In the genomic region with DNA sequence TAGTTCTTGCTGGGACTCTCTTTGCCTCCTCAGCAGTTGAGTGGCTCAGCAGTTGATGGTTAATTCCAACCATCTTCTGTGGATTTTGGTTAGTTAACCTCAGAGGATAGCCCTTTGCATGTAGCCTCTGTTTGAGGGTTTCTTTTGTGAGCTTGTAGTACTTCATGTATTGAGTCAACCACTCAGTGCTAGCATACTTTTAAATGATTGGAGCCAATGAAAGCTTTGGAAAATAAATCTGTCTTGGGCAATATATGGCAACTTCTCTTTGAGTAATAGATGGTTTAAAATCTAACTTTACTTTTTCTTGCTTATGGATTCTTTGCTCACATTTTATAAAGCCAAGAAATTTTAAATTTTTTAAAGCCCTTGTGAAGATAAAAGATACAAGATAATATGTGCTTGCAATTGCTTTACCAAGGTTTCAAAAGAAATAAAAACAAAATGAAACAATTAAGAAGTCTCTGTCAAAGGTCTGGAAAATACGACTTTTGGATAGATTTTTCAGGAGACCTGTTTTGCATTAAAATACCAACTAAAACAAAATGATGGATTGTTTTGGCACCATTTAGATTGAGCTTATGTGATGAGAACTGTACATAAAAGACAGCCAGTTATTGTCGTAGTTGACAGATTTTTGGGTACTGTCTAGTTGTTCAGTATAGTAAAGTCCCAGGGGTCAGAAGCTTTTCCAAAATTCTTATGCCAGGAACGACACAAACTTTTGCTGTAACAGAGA, we compare ENCODE assay signal across 3 cellular contexts.
TF ChIP-seq lines count a peak whose summit lies in the region.

No MANE protein-coding gene starts in this region.

TF ChIP-seq in SK-N-SH treated with all-trans-retinoic acid at 6 μM for 48 hours, 23 proteins besides CTCF, POLR2A, EP300 and RAD21 (continued from another document):
- TF ChIP-seq ZFP30 (CRISPR knock-in tag; IDR thresholded peaks at IDR 0.05) (no peak), CSDC2 (CRISPR knock-in tag; IDR thresholded peaks at IDR 0.05) (no peak)

TF ChIP-seq in SK-N-SH, 30 proteins besides CTCF, POLR2A, EP300 and RAD21 (continued from another document):
- TF ChIP-seq FOXM1 (IDR thresholded peaks at IDR 0.05; ENCODE audit: low read depth) (no peak), YY1 (IDR thresholded peaks at IDR 0.05; ENCODE audit: low read depth) (no peak), PBX3 (IDR thresholded peaks at IDR 0.05) (no peak), EZH2phosphoT487 (IDR thresholded peaks at IDR 0.05; ENCODE audit: borderline replicate concordance, low read depth) (no peak), GATA2 (CRISPR knock-in tag; IDR thresholded peaks at IDR 0.05) (no peak), NFIC (IDR thresholded peaks at IDR 0.05; ENCODE audit: borderline replicate concordance) (no peak), RXRA (IDR thresholded peaks at IDR 0.05; ENCODE audit: borderline replicate concordance, low read depth) (no peak), RFX5 (IDR thresholded peaks at IDR 0.05; ENCODE audit: low read length) (no peak), TAF1 (IDR thresholded peaks at IDR 0.05; ENCODE audit: borderline replicate concordance, low read depth, low read length) (no peak), MXI1 (IDR thresholded peaks at IDR 0.05; ENCODE audit: low read depth, low read length) (no peak), NRF1 (IDR thresholded peaks at IDR 0.05; ENCODE audit: low read depth, low read length) (no peak), SMC3 (IDR thresholded peaks at IDR 0.05; ENCODE audit: low read depth, low read length) (no peak)
- TF ChIP-seq, protein P1, sequence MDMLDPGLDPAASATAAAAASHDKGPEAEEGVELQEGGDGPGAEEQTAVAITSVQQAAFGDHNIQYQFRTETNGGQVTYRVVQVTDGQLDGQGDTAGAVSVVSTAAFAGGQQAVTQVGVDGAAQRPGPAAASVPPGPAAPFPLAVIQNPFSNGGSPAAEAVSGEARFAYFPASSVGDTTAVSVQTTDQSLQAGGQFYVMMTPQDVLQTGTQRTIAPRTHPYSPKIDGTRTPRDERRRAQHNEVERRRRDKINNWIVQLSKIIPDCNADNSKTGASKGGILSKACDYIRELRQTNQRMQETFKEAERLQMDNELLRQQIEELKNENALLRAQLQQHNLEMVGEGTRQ (IDR thresholded peaks at IDR 0.05; ENCODE audit: borderline replicate concordance, low read depth, low read length): no peak
- TF ChIP-seq, protein P2, sequence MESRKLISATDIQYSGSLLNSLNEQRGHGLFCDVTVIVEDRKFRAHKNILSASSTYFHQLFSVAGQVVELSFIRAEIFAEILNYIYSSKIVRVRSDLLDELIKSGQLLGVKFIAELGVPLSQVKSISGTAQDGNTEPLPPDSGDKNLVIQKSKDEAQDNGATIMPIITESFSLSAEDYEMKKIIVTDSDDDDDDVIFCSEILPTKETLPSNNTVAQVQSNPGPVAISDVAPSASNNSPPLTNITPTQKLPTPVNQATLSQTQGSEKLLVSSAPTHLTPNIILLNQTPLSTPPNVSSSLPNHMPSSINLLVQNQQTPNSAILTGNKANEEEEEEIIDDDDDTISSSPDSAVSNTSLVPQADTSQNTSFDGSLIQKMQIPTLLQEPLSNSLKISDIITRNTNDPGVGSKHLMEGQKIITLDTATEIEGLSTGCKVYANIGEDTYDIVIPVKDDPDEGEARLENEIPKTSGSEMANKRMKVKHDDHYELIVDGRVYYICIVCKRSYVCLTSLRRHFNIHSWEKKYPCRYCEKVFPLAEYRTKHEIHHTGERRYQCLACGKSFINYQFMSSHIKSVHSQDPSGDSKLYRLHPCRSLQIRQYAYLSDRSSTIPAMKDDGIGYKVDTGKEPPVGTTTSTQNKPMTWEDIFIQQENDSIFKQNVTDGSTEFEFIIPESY (IDR thresholded peaks at IDR 0.05; ENCODE audit: borderline replicate concordance, low read depth): no peak

TF ChIP-seq in HepG2, 621 proteins besides CTCF, POLR2A, EP300 and RAD21 (continued from another document):
- TF ChIP-seq ELF4 (CRISPR knock-in tag; IDR thresholded peaks at IDR 0.05; ENCODE audit: borderline replicate concordance): no peak
